Comparison of ENCODE assay signal across 13 cellular contexts in the genomic region with DNA sequence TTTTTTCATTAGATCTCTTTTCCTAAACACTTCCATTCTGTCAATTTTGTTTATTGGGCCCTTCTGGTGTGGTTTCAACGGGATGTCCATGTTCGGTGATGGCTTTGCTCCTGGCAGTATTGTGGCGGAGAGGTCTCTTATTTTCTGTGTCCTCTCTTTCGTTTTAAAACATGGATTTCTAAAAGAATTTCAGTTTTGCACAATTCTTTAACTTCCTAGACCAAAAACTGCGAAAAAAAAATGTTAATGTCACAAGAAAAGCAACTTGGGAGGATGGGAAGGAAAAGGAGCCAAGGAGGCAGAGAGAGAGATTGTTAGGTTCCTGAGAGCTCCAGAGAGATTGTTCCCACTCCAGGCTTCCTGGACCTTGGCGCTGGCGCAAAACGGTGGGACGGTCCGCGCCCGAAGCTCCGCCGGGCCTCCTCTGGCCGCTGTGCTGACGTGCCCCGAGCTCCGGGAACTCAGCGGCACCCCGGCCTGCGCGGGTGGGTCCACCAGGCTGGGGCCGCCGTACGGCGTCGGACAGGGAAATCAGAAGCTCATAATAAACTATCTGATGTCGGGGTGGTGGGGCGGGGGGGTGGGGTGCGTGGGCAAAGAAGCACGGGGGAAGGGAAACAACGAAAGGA. TPM values are rescaled to one million over a fixed set of nuclear protein-coding genes. Genes with fewer than 3 reads are reported as not detected.
DNase-seq lines count a peak whose midpoint lies in the region; ATAC-seq and TF ChIP-seq lines count a peak whose summit lies in the region.
"Had no signal": no experiment of that assay in that cellular context is flagged by ENCODE, and none has a peak within 500 bp of the region (broad histone marks: within the 10 kb centered on the region; RNA-seq: fewer than 3 reads in every experiment).

No MANE protein-coding gene starts in this region.

- H3K36me3 ChIP-seq in mucosa of descending colon (ENCODE audit: low read depth) = no peaks in the 10 kb centered on the region
- H3K36me3 ChIP-seq: BE2C, brain microvascular endothelial cell had no signal

- no peak for ATAC-seq in stimulated activated naive B cell treated with anti-CD40 and anti-IgM and Interleukin-4, amounts not matched to agents 10 μg/mL and 1 μg/mL and 100 μg/mL, for 72 hours (replicated peaks)
- ATAC-seq in HG02938 (IDR thresholded peaks at IDR 0.05; ENCODE audit: unreplicated experiment) (no peak), mucosa of descending colon (no peak)

- DNase-seq in activated naive CD4-positive, alpha-beta T cell treated with anti-CD3 and anti-CD28 coated beads, Interleukin-2, amount 10 ng/mL, durations not matched to agents 7 days and 5 days = no peak
- DNase-seq in activated naive CD4-positive, alpha-beta T cell treated with Interleukin-2 at 50 U/mL for 16 hours = no peak
- DNase-seq in activated CD4-positive, alpha-beta memory T cell treated with anti-CD3 and anti-CD28 coated beads for 36 hours = no peak
- no peak for DNase-seq in stimulated activated naive B cell treated with anti-CD40 and anti-IgM and Interleukin-4, amounts not matched to agents 10 μg/mL and 1 μg/mL and 100 μg/mL, for 72 hours
- no peak for DNase-seq in mucosa of descending colon
- DNase-seq in NCI-H1436 (lab: John Stamatoyannopoulos, UW) = no peak
- DNase-seq: BE2C, brain microvascular endothelial cell, NCI-H1417 treated with DMSO at 0.1 percent for 48 hours had no signal

- H3K36me3 Mint-ChIP-seq in activated naive CD4-positive, alpha-beta T cell treated with anti-CD3 and anti-CD28 coated beads, Interleukin-2, amount 10 ng/mL, durations not matched to agents 7 days and 5 days = peaks cover 24% of the 10 kb centered on the region
- peaks cover 2% of the 10 kb centered on the region for H3K36me3 Mint-ChIP-seq in activated CD4-positive, alpha-beta memory T cell treated with anti-CD3 and anti-CD28 coated beads for 36 hours
- peaks cover 2 to 9% of the 10 kb centered on the region in 2 donors for H3K36me3 Mint-ChIP-seq in stimulated activated naive B cell treated with anti-CD40 and anti-IgM and Interleukin-4, amounts not matched to agents 10 μg/mL and 1 μg/mL and 100 μg/mL, for 72 hours

- CTCF ChIA-PET in activated naive CD4-positive, alpha-beta T cell treated with anti-CD3 and anti-CD28 coated beads, Interleukin-2, amount 10 ng/mL, durations not matched to agents 7 days and 5 days (lab: Charles Lee) = interaction anchor here (2.0 kb wide), 1 partner anchor 94 kb away, joined by 11 read pairs; no protein-coding TSS in a partner anchor
- CTCF ChIA-PET in activated CD4-positive, alpha-beta memory T cell treated with anti-CD3 and anti-CD28 coated beads for 36 hours (lab: Charles Lee) = interaction anchor here (5.0 kb wide), 1 partner anchor 94 kb away, joined by 30 read pairs; no protein-coding TSS in a partner anchor

- intact Hi-C loops in activated CD4-positive, alpha-beta memory T cell treated with anti-CD3 and anti-CD28 coated beads for 36 hours (cut with micrococcal nuclease) = loop anchor here (1.0 to 10.0 kb wide), 3 partner anchors 94 to 150 kb away; no protein-coding TSS in a partner anchor
- intact Hi-C loops in mucosa of descending colon (cut with DNase I, micrococcal nuclease) = no loop called here

- no peaks in the 10 kb centered on the region for H3K9me3 Mint-ChIP-seq in activated naive CD4-positive, alpha-beta T cell treated with anti-CD3 and anti-CD28 coated beads, Interleukin-2, amount 10 ng/mL, durations not matched to agents 7 days and 5 days
- H3K9me3 Mint-ChIP-seq in activated CD4-positive, alpha-beta memory T cell treated with anti-CD3 and anti-CD28 coated beads for 36 hours = no peaks in the 10 kb centered on the region
- peaks cover 0 to 4% of the 10 kb centered on the region in 2 donors for H3K9me3 Mint-ChIP-seq in stimulated activated naive B cell treated with anti-CD40 and anti-IgM and Interleukin-4, amounts not matched to agents 10 μg/mL and 1 μg/mL and 100 μg/mL, for 72 hours

- POLR2A ChIA-PET in activated CD4-positive, alpha-beta memory T cell treated with anti-CD3 and anti-CD28 coated beads for 36 hours (lab: Charles Lee) = no interaction called here

- H3K9me3 ChIP-seq in mucosa of descending colon = no peaks in the 10 kb centered on the region

- H3K4me3 ChIP-seq in iPS-11a (ENCODE audit: low read depth, low read length) = peak overlapping the region; percentile 24
- no peak overlapping the region for H3K4me3 ChIP-seq in mucosa of descending colon

- peaks cover 87% of the 10 kb centered on the region for H3K27me3 Mint-ChIP-seq in activated naive CD4-positive, alpha-beta T cell treated with anti-CD3 and anti-CD28 coated beads, Interleukin-2, amount 10 ng/mL, durations not matched to agents 7 days and 5 days
- H3K27me3 Mint-ChIP-seq in activated CD4-positive, alpha-beta memory T cell treated with anti-CD3 and anti-CD28 coated beads for 36 hours = peaks cover 84% of the 10 kb centered on the region
- H3K27me3 Mint-ChIP-seq in stimulated activated naive B cell treated with anti-CD40 and anti-IgM and Interleukin-4, amounts not matched to agents 10 μg/mL and 1 μg/mL and 100 μg/mL, for 72 hours = peaks cover 71 to 87% of the 10 kb centered on the region in 2 donors

- H3K4me1 Mint-ChIP-seq in activated naive CD4-positive, alpha-beta T cell treated with anti-CD3 and anti-CD28 coated beads, Interleukin-2, amount 10 ng/mL, durations not matched to agents 7 days and 5 days = peaks cover 68% of the 10 kb centered on the region
- H3K4me1 Mint-ChIP-seq in activated CD4-positive, alpha-beta memory T cell treated with anti-CD3 and anti-CD28 coated beads for 36 hours (ENCODE audit: low read depth) = peaks cover 62% of the 10 kb centered on the region
- H3K4me1 Mint-ChIP-seq in stimulated activated naive B cell treated with anti-CD40 and anti-IgM and Interleukin-4, amounts not matched to agents 10 μg/mL and 1 μg/mL and 100 μg/mL, for 72 hours = peaks cover 38 to 66% of the 10 kb centered on the region in 2 donors

- peaks cover 18% of the 10 kb centered on the region for H3K4me1 ChIP-seq in mucosa of descending colon (ENCODE audit: low read depth)
- H3K4me1 ChIP-seq: BE2C had no signal

- peak overlapping the region; percentile 54 for H3K4me3 Mint-ChIP-seq in activated naive CD4-positive, alpha-beta T cell treated with anti-CD3 and anti-CD28 coated beads, Interleukin-2, amount 10 ng/mL, durations not matched to agents 7 days and 5 days
- H3K4me3 Mint-ChIP-seq in activated CD4-positive, alpha-beta memory T cell treated with anti-CD3 and anti-CD28 coated beads for 36 hours = peak overlapping the region; percentile 54
- H3K4me3 Mint-ChIP-seq in stimulated activated naive B cell treated with anti-CD40 and anti-IgM and Interleukin-4, amounts not matched to agents 10 μg/mL and 1 μg/mL and 100 μg/mL, for 72 hours = peak overlapping the region; percentile 52 to 56

- H3K27ac Mint-ChIP-seq in activated naive CD4-positive, alpha-beta T cell treated with anti-CD3 and anti-CD28 coated beads, Interleukin-2, amount 10 ng/mL, durations not matched to agents 7 days and 5 days = peak overlapping the region; percentile 63
- H3K27ac Mint-ChIP-seq in activated CD4-positive, alpha-beta memory T cell treated with anti-CD3 and anti-CD28 coated beads for 36 hours = peak overlapping the region; percentile 7
- H3K27ac Mint-ChIP-seq in stimulated activated naive B cell treated with anti-CD40 and anti-IgM and Interleukin-4, amounts not matched to agents 10 μg/mL and 1 μg/mL and 100 μg/mL, for 72 hours = peak overlapping the region; percentile 79

- TF ChIP-seq CTCF in mucosa of descending colon (IDR thresholded peaks at IDR 0.05) = no peak

RNA-seq across cellular contexts. Expression of gene OLIG3, which starts 0.9 kb away (rescaled TPM):
- total RNA-seq in activated CD4-positive, alpha-beta memory T cell treated with anti-CD3 and anti-CD28 coated beads for 36 hours = under 1 TPM in 1 of 2 experiments, not detected in 1; 0.15 TPM
- not detected for total RNA-seq in mucosa of descending colon
- total RNA-seq: H4, HT-29 had no signal

Comparison
In these comparisons a context has a peak if more than half of its experiments do, and no peak if none do; other contexts are left out.
1. H3K27ac Mint-ChIP-seq: peak in every context shown above with its lines; median percentile 79 in stimulated activated naive B cell treated with anti-CD40 and anti-IgM and Interleukin-4, amounts not matched to agents 10 μg/mL and 1 μg/mL and 100 μg/mL, for 72 hours; 63 in activated naive CD4-positive, alpha-beta T cell treated with anti-CD3 and anti-CD28 coated beads, Interleukin-2, amount 10 ng/mL, durations not matched to agents 7 days and 5 days; 7 in activated CD4-positive, alpha-beta memory T cell treated with anti-CD3 and anti-CD28 coated beads for 36 hours.